Comparison of ENCODE assay signal across 16 cellular contexts in genomic region chr22:19873960-19874306, GRCh38. TPM values are rescaled to one million over a fixed set of nuclear protein-coding genes. Genes with fewer than 3 reads are reported as not detected.
DNase-seq lines count a peak whose midpoint lies in the region; ATAC-seq and TF ChIP-seq lines count a peak whose summit lies in the region.
"Had no signal": no experiment of that assay in that cellular context is flagged by ENCODE, and none has a peak within 500 bp of the region (broad histone marks: within the 10 kb centered on the region; RNA-seq: fewer than 3 reads in every experiment).

No MANE protein-coding gene starts in this region.

- H3K9me3 Mint-ChIP-seq in CD14-positive monocyte: no peaks in the 10 kb centered on the region
- no peaks in the 10 kb centered on the region for H3K9me3 Mint-ChIP-seq in H9
- H3K9me3 Mint-ChIP-seq: dendritic cell treated with granulocyte-macrophage colony-stimulating factor and Interleukin-4, amounts not matched to agents 40 ng/mL and 50 ng/mL, for 4 days; stimulated activated naive CD8-positive, alpha-beta T cell treated with anti-CD3 and anti-CD28 coated beads, Interleukin-15, amount 100 ng/mL, for 72 hours had no signal

- no peak overlapping the region for H3K4ac ChIP-seq in H9 (ENCODE audit: low read depth, low read length)

- no peak overlapping the region for H3K23ac ChIP-seq in H9 (ENCODE audit: insufficient read length, low read depth, low read length)

- no peak for TF ChIP-seq POLR2A in gastroesophageal sphincter (IDR thresholded peaks at IDR 0.05)

- H3K27ac ChIP-seq in H9 (ENCODE audit: insufficient read length, low read depth, low read length) (no peak overlapping the region), gastroesophageal sphincter (no peak overlapping the region)

- H3K79me2 ChIP-seq in H9 (ENCODE audit: insufficient read depth, low read length): no peaks in the 10 kb centered on the region

- no peak overlapping the region for H3K9ac ChIP-seq in H9 (ENCODE audit: extremely low read depth, insufficient read length, low read length)

- DNase-seq in CD14-positive monocyte (ENCODE audit: low spot score): no peak
- no peak for DNase-seq in H9
- peak; percentile 8 for DNase-seq in dermis blood vessel endothelial cell
- peak in 6 of 10 donors; percentile 2 to 74 (median 7) for DNase-seq in posterior cingulate gyrus
- DNase-seq: activated CD8-positive, alpha-beta memory T cell treated with anti-CD3 and anti-CD28 coated beads, Interleukin-2, amount 10 ng/mL, durations not matched to agents 7 days and 5 days; amygdala; COR-L47; midbrain; NCI-H146; NCI-H526 treated with DMSO at 0.1 percent for 48 hours; T1000 had no signal

- no peak overlapping the region for H2BK120ac ChIP-seq in H9 (ENCODE audit: low read depth, low read length, poor library complexity, severe bottlenecking)

- H2BK12ac ChIP-seq in H9 (ENCODE audit: insufficient read length, low read depth, low read length): no peak overlapping the region

- H3K27me3 ChIP-seq in H9 (ENCODE audit: insufficient read depth, low read length): no peaks in the 10 kb centered on the region
- H3K27me3 ChIP-seq in gastroesophageal sphincter: no peaks in the 10 kb centered on the region

- no peak overlapping the region for H3K18ac ChIP-seq in H9 (ENCODE audit: insufficient read length, low read depth, low read length)

- no peak overlapping the region for H2AK5ac ChIP-seq in H9 (ENCODE audit: insufficient read length, low read length)

- H3K27ac Mint-ChIP-seq in CD14-positive monocyte: peak overlapping the region in 4 of 7 donors; percentile 5 to 68 (median 30)
- peak overlapping the region in 1 of 3 experiments; percentile 68; a peak in 1 of 7 replicates for H3K27ac Mint-ChIP-seq in H9
- H3K27ac Mint-ChIP-seq: activated CD8-positive, alpha-beta memory T cell treated with anti-CD3 and anti-CD28 coated beads, Interleukin-2, amount 10 ng/mL, durations not matched to agents 7 days and 5 days; dendritic cell treated with granulocyte-macrophage colony-stimulating factor and Interleukin-4, amounts not matched to agents 40 ng/mL and 50 ng/mL, for 4 days had no signal

- H3K27me3 Mint-ChIP-seq in CD14-positive monocyte (ENCODE audit: low read depth in 3 of 3) (no peaks in the 10 kb centered on the region), H9 (ENCODE audit: low read depth) (no peaks in the 10 kb centered on the region)
- H3K27me3 Mint-ChIP-seq: activated CD8-positive, alpha-beta memory T cell treated with anti-CD3 and anti-CD28 coated beads, Interleukin-2, amount 10 ng/mL, durations not matched to agents 7 days and 5 days; dendritic cell treated with granulocyte-macrophage colony-stimulating factor and Interleukin-4, amounts not matched to agents 40 ng/mL and 50 ng/mL, for 4 days; stimulated activated naive CD8-positive, alpha-beta T cell treated with anti-CD3 and anti-CD28 coated beads, Interleukin-15, amount 100 ng/mL, for 72 hours had no signal

- no peaks in the 10 kb centered on the region for H4K20me1 ChIP-seq in H9 (ENCODE audit: control insufficient read depth, insufficient read depth, insufficient read length)

- H2BK15ac ChIP-seq in H9 (ENCODE audit: low read depth, low read length): no peak overlapping the region

- no peak overlapping the region for H3K4me2 ChIP-seq in H9 (ENCODE audit: insufficient read depth, insufficient read length, low read length)

- no peak overlapping the region for H2AFZ ChIP-seq in H9 (ENCODE audit: low read length)

- no peak overlapping the region for H3K4me3 Mint-ChIP-seq in CD14-positive monocyte
- no peak overlapping the region for H3K4me3 Mint-ChIP-seq in H9
- H3K4me3 Mint-ChIP-seq: activated CD8-positive, alpha-beta memory T cell treated with anti-CD3 and anti-CD28 coated beads, Interleukin-2, amount 10 ng/mL, durations not matched to agents 7 days and 5 days; dendritic cell treated with granulocyte-macrophage colony-stimulating factor and Interleukin-4, amounts not matched to agents 40 ng/mL and 50 ng/mL, for 4 days had no signal

- intact Hi-C loops in CD14-positive monocyte (cut with micrococcal nuclease) (no loop called here), posterior cingulate gyrus (cut with DNase I) (no loop called here)

- H3K4me1 ChIP-seq in H9 (ENCODE audit: insufficient read depth, low read length) (no peaks in the 10 kb centered on the region; the same call in 1 of the 2 replicates), gastroesophageal sphincter (no peaks in the 10 kb centered on the region)

- H3K4me3 ChIP-seq in gastroesophageal sphincter: no peak overlapping the region

- H3K36me3 Mint-ChIP-seq in CD14-positive monocyte (peaks cover 4 to 35% of the 10 kb centered on the region in 2 donors), H9 (ENCODE audit: insufficient read depth in 1 of 3, low read depth in 3 of 3) (no peaks in the 10 kb centered on the region)
- H3K36me3 Mint-ChIP-seq: activated CD8-positive, alpha-beta memory T cell treated with anti-CD3 and anti-CD28 coated beads, Interleukin-2, amount 10 ng/mL, durations not matched to agents 7 days and 5 days had no signal

- no peak for TF ChIP-seq EP300 in gastroesophageal sphincter (IDR thresholded peaks at IDR 0.05)

- H4K91ac ChIP-seq in H9 (ENCODE audit: insufficient read length, low read depth, low read length): no peak overlapping the region

- no peaks in the 10 kb centered on the region for H3K9me3 ChIP-seq in H9 (ENCODE audit: control insufficient read depth, low read depth, low read length)
- H3K9me3 ChIP-seq in gastroesophageal sphincter: no peaks in the 10 kb centered on the region

- H3T11ph ChIP-seq in H9 (ENCODE audit: low read length): no peak overlapping the region

- peaks cover 0 to 43% of the 10 kb centered on the region in 2 donors for H3K36me3 ChIP-seq in gastroesophageal sphincter

- ATAC-seq in gastroesophageal sphincter (no peak), GM19324 (IDR thresholded peaks at IDR 0.05; ENCODE audit: low FRiP score, unreplicated experiment) (no peak), HG03045 (IDR thresholded peaks at IDR 0.05; ENCODE audit: unreplicated experiment) (no peak)

- H2BK20ac ChIP-seq in H9 (ENCODE audit: low read depth, low read length, poor library complexity, severe bottlenecking): no peak overlapping the region

- TF ChIP-seq CTCF in CD14-positive monocyte (IDR thresholded peaks at IDR 0.05) (no peak), H9 (conservative IDR thresholded peaks at IDR 0.05) (no peak), gastroesophageal sphincter (IDR thresholded peaks at IDR 0.05) (no peak)

- no peak overlapping the region for H2BK5ac ChIP-seq in H9 (ENCODE audit: insufficient read length, low read length)

- no peak overlapping the region for H4K5ac ChIP-seq in H9 (ENCODE audit: insufficient read length, low read depth, low read length)

- no peak overlapping the region for H3K56ac ChIP-seq in H9 (ENCODE audit: insufficient read length, low read depth, low read length)

- no peaks in the 10 kb centered on the region for H3K79me1 ChIP-seq in H9 (ENCODE audit: insufficient read depth, low read depth, low read length, poor library complexity, severe bottlenecking)

- H3K4me1 Mint-ChIP-seq in CD14-positive monocyte: no peaks in the 10 kb centered on the region
- peaks cover 6 to 13% of the 10 kb centered on the region in 2 experiments for H3K4me1 Mint-ChIP-seq in H9

- no CpG with 5 or more reads among the region's 7 CpGs for WGBS in H9 (ENCODE audit: extremely low coverage, insufficient read length, low lambda C conversion rate)
- WGBS in gastroesophageal sphincter (ENCODE audit: low coverage in 1 of 2), 2 donors: no CpG with 5 or more reads among the region's 7 CpGs

- no peaks in the 10 kb centered on the region for H3K23me2 ChIP-seq in H9 (ENCODE audit: insufficient read length, low read depth, low read length, poor library complexity, severe bottlenecking)

- peak overlapping the region; percentile 28; the same call in 1 of the 2 replicates for H3K14ac ChIP-seq in H9 (ENCODE audit: insufficient read depth, low read length)

- no peak overlapping the region for H4K8ac ChIP-seq in H9 (replicated peaks; ENCODE audit: insufficient read length, low read depth, low read length)

RNA-seq across cellular contexts. Expression of gene GNB1L, which starts 19.3 kb away (rescaled TPM):
- polyA plus RNA-seq in CD14-positive monocyte: 1 to 10 TPM; 4.8 to 6.0 TPM
- 22.4 and 22.9 TPM in 2 replicates for total RNA-seq in H9 (2021)
- 7.3 and 12.4 TPM in 2 replicates for total RNA-seq in dermis blood vessel endothelial cell
- total RNA-seq in gastroesophageal sphincter: 1 to 10 TPM; 4.8 to 8.7 (median 7.4) TPM

RNA-seq across cellular contexts. Expression of gene RTL10, which starts 19.3 kb away (rescaled TPM):
- 1 to 10 TPM; 1.4 to 1.5 TPM for polyA plus RNA-seq in CD14-positive monocyte
- total RNA-seq in H9 (2021): 24.0 and 24.4 TPM in 2 replicates
- 28.1 and 30.7 TPM in 2 replicates for total RNA-seq in dermis blood vessel endothelial cell
- total RNA-seq in gastroesophageal sphincter: 10 to 100 TPM in 2 of 4 donors, 1 to 10 TPM in 2; 6.6 to 15.9 (median 10.4) TPM

Comparison
In these comparisons a context has a peak if more than half of its experiments do, and no peak if none do; other contexts are left out.
1. DNase-seq: peak in dermis blood vessel endothelial cell (single experiment) and posterior cingulate gyrus (6 of 10); none in CD14-positive monocyte (single experiment) and H9 (single experiment).